Comparison of ENCODE assay signal across 9 cellular contexts in genomic region chr22:39472570-39473556, GRCh38. TPM values are rescaled to one million over a fixed set of nuclear protein-coding genes. Genes with fewer than 3 reads are reported as not detected.
A peak's percentile ranks its signal among the peaks of the same experiment; 100 is the strongest.
DNase-seq lines count a peak whose midpoint lies in the region; ATAC-seq and TF ChIP-seq lines count a peak whose summit lies in the region.
"Had no signal": no experiment of that assay in that cellular context is flagged by ENCODE, and none has a peak within 500 bp of the region (broad histone marks: within the 10 kb centered on the region; RNA-seq: fewer than 3 reads in every experiment).

No MANE protein-coding gene starts in this region.

- WGBS in right cardiac atrium: 70% methylated on average over 19 of the region's 19 CpGs

- ATAC-seq in right cardiac atrium (peak in 1 of 2 donors; percentile 61), HG02623 (IDR thresholded peaks at IDR 0.05; ENCODE audit: unreplicated experiment) (no peak), GM21576 (IDR thresholded peaks at IDR 0.05; ENCODE audit: unreplicated experiment) (no peak)

- H3K4me3 ChIP-seq in PC-9: no peak overlapping the region
- H3K4me3 ChIP-seq in right cardiac atrium (ENCODE audit: low read length): no peak overlapping the region
- no peak overlapping the region for H3K4me3 ChIP-seq in subcutaneous abdominal adipose tissue (ENCODE audit: low read depth in 1 of 5, low read length in 5 of 5)

- H4K20me1 ChIP-seq in PC-9 (ENCODE audit: insufficient read depth): no peaks in the 10 kb centered on the region

- H3K36me3 ChIP-seq in PC-9 (ENCODE audit: low read depth) (no peaks in the 10 kb centered on the region), subcutaneous abdominal adipose tissue (ENCODE audit: control insufficient read depth in 5 of 5, insufficient read depth in 5 of 5, low read length in 5 of 5) (no peaks in the 10 kb centered on the region)

- no peak for TF ChIP-seq CTCF in PC-9 (conservative IDR thresholded peaks at IDR 0.05)

- no peaks in the 10 kb centered on the region for H3K9me2 ChIP-seq in PC-9 (ENCODE audit: insufficient read depth)

- peak overlapping the region; percentile 24; the same call in 1 of the 2 replicates for H3K4me2 ChIP-seq in PC-9

- no TSS peak for BruUV-seq in PC-9 (replicated peaks; lab: Mats Ljungman, UMichigan)

- H3K9me3 ChIP-seq in PC-9 (ENCODE audit: insufficient read depth, low read depth) (no peaks in the 10 kb centered on the region), right cardiac atrium (ENCODE audit: control insufficient read depth, low read length) (no peaks in the 10 kb centered on the region), subcutaneous abdominal adipose tissue (ENCODE audit: control insufficient read depth in 5 of 5, low read length in 5 of 5) (no peaks in the 10 kb centered on the region)

- H3K27me3 ChIP-seq in PC-9 (ENCODE audit: insufficient read depth, low read depth) (peaks cover 31% of the 10 kb centered on the region), right cardiac atrium (ENCODE audit: control insufficient read depth, insufficient read depth) (no peaks in the 10 kb centered on the region), subcutaneous abdominal adipose tissue (ENCODE audit: control insufficient read depth in 5 of 5, insufficient read depth in 4 of 5, low read length in 5 of 5) (no peaks in the 10 kb centered on the region)

- POLR2A ChIA-PET in PC-9 (lab: Charles Lee; ENCODE audit: unreplicated experiment): no interaction called here

- no peak overlapping the region for H3K9ac ChIP-seq in subcutaneous abdominal adipose tissue (ENCODE audit: low read length in 5 of 5)

- DNase-seq in NCI-H2107 treated with DMSO at 0.1 percent for 48 hours (lab: John Stamatoyannopoulos, UW; ENCODE audit: unreplicated experiment) (peak; percentile 23), NCI-H2107 (lab: John Stamatoyannopoulos, UW) (no peak), PC-9 (peak in 1 of 2 experiments; percentile 50), right cardiac atrium (no peak)
- DNase-seq in effector CD4-positive, alpha-beta T cell: no peak
- DNase-seq: activated effector memory CD4-positive, alpha-beta T cell treated with anti-CD3 and anti-CD28 coated beads, Interleukin-2, amount 50 U/mL, for 16 hours had no signal

- intact Hi-C loops in PC-9 (cut with micrococcal nuclease; ENCODE audit: unreplicated experiment) (loop anchor here (5.0 kb wide), 1 partner anchor 36 kb away; no protein-coding TSS in a partner anchor), right cardiac atrium (cut with DNase I) (no loop called here)

- H3K79me2 ChIP-seq in PC-9 (ENCODE audit: low read depth): no peaks in the 10 kb centered on the region

- CTCF ChIA-PET in PC-9 (lab: Charles Lee): no interaction called here

- no peaks in the 10 kb centered on the region; the same call in 1 of the 2 replicates for H3F3A ChIP-seq in PC-9 (ENCODE audit: insufficient read depth, low read depth)

- H3K4me1 ChIP-seq in PC-9 (replicated peaks; ENCODE audit: insufficient read depth): peaks cover 25% of the 10 kb centered on the region
- H3K4me1 ChIP-seq in right cardiac atrium (ENCODE audit: control insufficient read depth, insufficient read depth, low read length): peaks cover 16% of the 10 kb centered on the region
- H3K4me1 ChIP-seq in subcutaneous abdominal adipose tissue (ENCODE audit: control insufficient read depth in 5 of 5, insufficient read depth in 5 of 5, low read length in 5 of 5): peaks cover 9 to 83% (median 73%) of the 10 kb centered on the region in 5 donors

- no peak overlapping the region for H2AFZ ChIP-seq in PC-9

- no peak overlapping the region for H3K27ac ChIP-seq in PC-9
- H3K27ac ChIP-seq in right cardiac atrium (ENCODE audit: low read length): peak overlapping the region; percentile 76
- H3K27ac ChIP-seq in subcutaneous abdominal adipose tissue (ENCODE audit: low read depth, low read length): peak overlapping the region; percentile 37

RNA-seq across cellular contexts. Expression of gene MGAT3, which starts 16.1 kb away (rescaled TPM):
- total RNA-seq in PC-9 (2021) (not detected in 2 replicates), right cardiac atrium (10 to 100 TPM in 1 of 4 donors, 1 to 10 TPM in 3; 7.3 to 11.6 (median 9.6) TPM)
- polyA plus RNA-seq in right cardiac atrium: 8.7 TPM

RNA-seq across cellular contexts. Expression of gene MIEF1, which starts 29.2 kb away (rescaled TPM):
- total RNA-seq in PC-9 (2021) (36.9 TPM in 2 replicates), right cardiac atrium (10 to 100 TPM; 16.3 to 22.2 (median 18.7) TPM)
- polyA plus RNA-seq in right cardiac atrium: 9.0 TPM

RNA-seq across cellular contexts. Expression of gene ATF4, which starts 47.5 kb away (rescaled TPM):
- total RNA-seq in PC-9 (2021) (488 and 588 TPM in 2 replicates), right cardiac atrium (100 to 1,000 TPM; 156 to 254 (median 177) TPM)
- 244 TPM for polyA plus RNA-seq in right cardiac atrium

RNA-seq across cellular contexts. Expression of gene RPS19BP1, which starts 59.7 kb away (rescaled TPM):
- total RNA-seq in PC-9 (2021): 60.7 and 94.3 TPM in 2 replicates
- total RNA-seq in right cardiac atrium: 10 to 100 TPM; 55.1 to 75.5 (median 61.8) TPM
- 155 TPM for polyA plus RNA-seq in right cardiac atrium
